18 cellular contexts compared by ENCODE assay signal in the genomic region with DNA sequence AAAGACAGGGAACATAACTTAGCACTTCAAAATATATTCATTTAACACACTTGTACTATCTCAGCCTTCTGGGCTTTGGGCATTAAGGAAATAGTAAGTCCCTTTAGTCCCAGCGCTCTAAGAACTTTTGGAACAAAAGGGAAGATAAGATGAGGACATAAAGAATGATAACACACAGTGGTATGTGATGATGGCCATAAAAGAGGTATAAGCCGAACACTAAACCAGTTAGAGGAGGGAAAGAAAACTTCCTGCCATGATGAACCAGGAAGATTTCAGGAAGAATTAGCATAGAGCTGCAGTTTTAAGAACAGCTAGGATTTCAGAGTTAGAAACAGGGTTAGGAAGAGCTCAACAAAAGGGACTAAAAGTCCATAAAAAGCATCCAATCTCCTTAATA. TPM values are rescaled to one million over a fixed set of nuclear protein-coding genes. Genes with fewer than 3 reads are reported as not detected.
DNase-seq lines count a peak whose midpoint lies in the region; ATAC-seq lines count a peak whose summit lies in the region.
"Had no signal": no experiment of that assay in that cellular context is flagged by ENCODE, and none has a peak within 500 bp of the region (broad histone marks: within the 10 kb centered on the region; RNA-seq: fewer than 3 reads in every experiment).

No MANE protein-coding gene starts in this region.

- intact Hi-C loops in left colon (cut with DNase I, micrococcal nuclease): no loop called here

- H3K4me1 Mint-ChIP-seq in CD8-positive, alpha-beta memory T cell: peaks cover 54 to 83% (median 80%) of the 10 kb centered on the region in 3 donors
- peaks cover 28% of the 10 kb centered on the region for H3K4me1 Mint-ChIP-seq in T-helper 17 cell
- peaks cover 59% of the 10 kb centered on the region for H3K4me1 Mint-ChIP-seq in stimulated activated effector memory CD8-positive, alpha-beta T cell treated with anti-CD3 and anti-CD28 coated beads, Interleukin-12 subunit alpha, Interleukin-12 subunit beta, amount 100 ng/mL, for 72 hours
- H3K4me1 Mint-ChIP-seq: CD14-positive monocyte had no signal

- no peak for ATAC-seq in T-helper 17 cell
- ATAC-seq in left colon: peak; percentile 85
- ATAC-seq in stimulated activated effector memory CD8-positive, alpha-beta T cell treated with anti-CD3 and anti-CD28 coated beads, Interleukin-12 subunit alpha, Interleukin-12 subunit beta, amount 100 ng/mL, for 72 hours: no peak
- ATAC-seq: GM12878, HCT116 had no signal

- no peak overlapping the region for H3K4me3 Mint-ChIP-seq in CD8-positive, alpha-beta memory T cell
- H3K4me3 Mint-ChIP-seq in T-helper 17 cell: no peak overlapping the region
- H3K4me3 Mint-ChIP-seq in stimulated activated effector memory CD8-positive, alpha-beta T cell treated with anti-CD3 and anti-CD28 coated beads, Interleukin-12 subunit alpha, Interleukin-12 subunit beta, amount 100 ng/mL, for 72 hours: no peak overlapping the region
- H3K4me3 Mint-ChIP-seq: CD14-positive monocyte had no signal

- H3K27ac Mint-ChIP-seq in CD8-positive, alpha-beta memory T cell: peak overlapping the region in 5 of 8 donors; percentile 0 to 86 (median 82)
- H3K27ac Mint-ChIP-seq in T-helper 17 cell: peak overlapping the region; percentile 1
- H3K27ac Mint-ChIP-seq in stimulated activated effector memory CD8-positive, alpha-beta T cell treated with anti-CD3 and anti-CD28 coated beads, Interleukin-12 subunit alpha, Interleukin-12 subunit beta, amount 100 ng/mL, for 72 hours: peak overlapping the region; percentile 67
- H3K27ac Mint-ChIP-seq: CD14-positive monocyte had no signal

- H3K36me3 Mint-ChIP-seq in CD8-positive, alpha-beta memory T cell: peaks cover 12 to 14% (median 12%) of the 10 kb centered on the region in 3 donors
- H3K36me3 Mint-ChIP-seq in T-helper 17 cell (ENCODE audit: low read depth): peaks cover 10% of the 10 kb centered on the region
- H3K36me3 Mint-ChIP-seq in stimulated activated effector memory CD8-positive, alpha-beta T cell treated with anti-CD3 and anti-CD28 coated beads, Interleukin-12 subunit alpha, Interleukin-12 subunit beta, amount 100 ng/mL, for 72 hours: no peaks in the 10 kb centered on the region
- H3K36me3 Mint-ChIP-seq: CD14-positive monocyte had no signal

- H3K27me3 Mint-ChIP-seq in CD8-positive, alpha-beta memory T cell: no peaks in the 10 kb centered on the region
- H3K27me3 Mint-ChIP-seq in T-helper 17 cell: no peaks in the 10 kb centered on the region

- CTCF ChIA-PET in CD8-positive, alpha-beta memory T cell (lab: Charles Lee): no interaction called here

- in situ Hi-C loops in G401 (cut with HindIII; ENCODE audit: low sequenced_read_pairs): no loop called here

- H3K4me3 ChIP-seq in CD8-positive, alpha-beta memory T cell (ENCODE audit: low read length): no peak overlapping the region
- H3K4me3 ChIP-seq: GM12878, GM23248 had no signal

- POLR2A ChIA-PET in CD8-positive, alpha-beta memory T cell (lab: Charles Lee): interaction anchor here (0.6 kb wide), 1 partner anchor 46 kb away, joined by 7 read pairs; no protein-coding TSS in a partner anchor

- H3K27me3 ChIP-seq in CD8-positive, alpha-beta memory T cell (ENCODE audit: insufficient read depth, low read length, poor library complexity, severe bottlenecking): no peaks in the 10 kb centered on the region

- no peaks in the 10 kb centered on the region for H3K9me3 ChIP-seq in CD8-positive, alpha-beta memory T cell (ENCODE audit: low read length)
- no peaks in the 10 kb centered on the region for H3K9me3 ChIP-seq in T-helper 17 cell (ENCODE audit: control insufficient read depth, low read length, poor library complexity, severe bottlenecking)

- no peak for DNase-seq in CD8-positive, alpha-beta memory T cell
- DNase-seq in T-helper 17 cell (no peak), left colon (no peak), G401 (ENCODE audit: low spot score) (no peak), foreskin melanocyte (no peak)
- DNase-seq in stimulated activated effector memory CD8-positive, alpha-beta T cell treated with anti-CD3 and anti-CD28 coated beads, Interleukin-12 subunit alpha, Interleukin-12 subunit beta, amount 100 ng/mL, for 72 hours (ENCODE audit: low spot score in 2 of 2): no peak
- no peak for DNase-seq in stimulated activated CD8-positive, alpha-beta memory T cell treated with anti-CD3 and anti-CD28 coated beads, Interleukin-4, amount 100 ng/mL, for 48 hours
- DNase-seq: Calu3, DMS 273 treated with DMSO at 0.1 percent for 48 hours, GM23248 had no signal

- H3K36me3 ChIP-seq in CD8-positive, alpha-beta memory T cell (ENCODE audit: insufficient read depth, low read length): no peaks in the 10 kb centered on the region

- H3K27ac ChIP-seq in CD8-positive, alpha-beta memory T cell (ENCODE audit: low read depth, low read length): no peak overlapping the region
- H3K27ac ChIP-seq: 22Rv1, GM23248 had no signal

- no peaks in the 10 kb centered on the region for H3K4me1 ChIP-seq in CD8-positive, alpha-beta memory T cell (ENCODE audit: insufficient read depth, low read length)

- no peaks in the 10 kb centered on the region for H3K9me3 Mint-ChIP-seq in CD8-positive, alpha-beta memory T cell
- H3K9me3 Mint-ChIP-seq in stimulated activated effector memory CD8-positive, alpha-beta T cell treated with anti-CD3 and anti-CD28 coated beads, Interleukin-12 subunit alpha, Interleukin-12 subunit beta, amount 100 ng/mL, for 72 hours: no peaks in the 10 kb centered on the region

RNA-seq across cellular contexts. Expression of gene SYTL2, which starts 11.8 kb away (rescaled TPM):
- total RNA-seq in CD8-positive, alpha-beta memory T cell: 10 to 100 TPM; 12.4 to 13.2 TPM
- 52.3 TPM for polyA plus RNA-seq in CD8-positive, alpha-beta memory T cell
- total RNA-seq in T-helper 17 cell (10 to 100 TPM; 50.0 to 58.8 TPM), left colon (100 to 1,000 TPM; 300 to 306 TPM)
- total RNA-seq in G401 (2014; rRNA removed; shearing (Covaris generic)): 16.0 and 16.8 TPM in 2 replicates

RNA-seq across cellular contexts. Expression of gene CCDC83, which starts 56.0 kb away (rescaled TPM):
- total RNA-seq in CD8-positive, alpha-beta memory T cell: not detected
- not detected for polyA plus RNA-seq in CD8-positive, alpha-beta memory T cell
- total RNA-seq in T-helper 17 cell (under 1 TPM in 1 of 2 donors, not detected in 1; 0.22 TPM), left colon (not detected)
- total RNA-seq in G401 (2014; rRNA removed; shearing (Covaris generic)): not detected in 2 replicates
- total RNA-seq: A673, Calu3, Daoy, GM12878, GM23248, HT1080 had no signal
- polyA plus RNA-seq: BJ, CD14-positive monocyte, GM12878, GM23248 had no signal

Comparison
In these comparisons a context has a peak if more than half of its experiments do, and no peak if none do; other contexts are left out.
1. H3K27ac Mint-ChIP-seq: peak in every context shown above with its lines; median percentile 82 in CD8-positive, alpha-beta memory T cell; 67 in stimulated activated effector memory CD8-positive, alpha-beta T cell treated with anti-CD3 and anti-CD28 coated beads, Interleukin-12 subunit alpha, Interleukin-12 subunit beta, amount 100 ng/mL, for 72 hours; 1 in T-helper 17 cell.
2. RNA of gene SYTL2, which starts 11.8 kb away (total RNA-seq): 300 to 306 TPM in left colon; 50.0 to 58.8 TPM in T-helper 17 cell, 16.0 to 16.8 TPM in G401 and 12.4 to 13.2 TPM in CD8-positive, alpha-beta memory T cell; every median in the first group is over 4 times any median in the second.